1 cellular context compared by ENCODE assay signal in the genomic region with DNA sequence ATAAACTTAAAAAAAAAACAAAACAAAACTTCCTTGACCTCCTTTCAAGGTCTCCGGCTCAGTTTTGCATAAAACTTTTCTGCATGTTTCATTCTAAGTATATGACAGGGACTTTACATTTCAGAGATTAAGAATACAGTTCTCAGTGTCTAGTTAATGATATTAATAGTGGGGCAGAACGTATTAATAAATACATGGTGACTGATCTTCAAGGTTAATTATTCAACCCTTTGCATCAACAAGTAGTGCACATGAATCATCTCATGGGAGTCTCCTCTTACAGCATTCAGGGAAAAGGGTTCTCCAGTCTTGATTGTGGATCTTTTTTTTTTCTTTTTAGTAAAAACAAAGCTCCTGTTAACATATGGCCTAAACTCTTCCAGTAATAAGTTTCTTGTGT.
TF ChIP-seq lines count a peak whose summit lies in the region.

No MANE protein-coding gene starts in this region.

TF ChIP-seq in IMR-90, 13 proteins besides CTCF, POLR2A, EP300 and RAD21 (continued from another document):
- TF ChIP-seq, protein P1, sequence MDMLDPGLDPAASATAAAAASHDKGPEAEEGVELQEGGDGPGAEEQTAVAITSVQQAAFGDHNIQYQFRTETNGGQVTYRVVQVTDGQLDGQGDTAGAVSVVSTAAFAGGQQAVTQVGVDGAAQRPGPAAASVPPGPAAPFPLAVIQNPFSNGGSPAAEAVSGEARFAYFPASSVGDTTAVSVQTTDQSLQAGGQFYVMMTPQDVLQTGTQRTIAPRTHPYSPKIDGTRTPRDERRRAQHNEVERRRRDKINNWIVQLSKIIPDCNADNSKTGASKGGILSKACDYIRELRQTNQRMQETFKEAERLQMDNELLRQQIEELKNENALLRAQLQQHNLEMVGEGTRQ (IDR thresholded peaks at IDR 0.05; ENCODE audit: low read depth, low read length) = no peak
- TF ChIP-seq CHD1 (IDR thresholded peaks at IDR 0.05; ENCODE audit: low read depth, low read length) = no peak
